ENCODE assay signal across 9 cellular contexts in genomic region chr10:132187421-132188138, GRCh38. TPM values are rescaled to one million over a fixed set of nuclear protein-coding genes. Genes with fewer than 3 reads are reported as not detected.
DNase-seq lines count a peak whose midpoint lies in the region; ATAC-seq and TF ChIP-seq lines count a peak whose summit lies in the region.
"Had no signal": no experiment of that assay in that cellular context is flagged by ENCODE, and none has a peak within 500 bp of the region (broad histone marks: within the 10 kb centered on the region; RNA-seq: fewer than 3 reads in every experiment).

No MANE protein-coding gene starts in this region.

- WGBS in HUES64: 4% methylated on average over 54 of the region's 59 CpGs

- H3K27ac ChIP-seq in HUES64 (ENCODE audit: low read depth, low read length): no peak overlapping the region
- H3K27ac ChIP-seq in effector memory CD4-positive, alpha-beta T cell (ENCODE audit: insufficient read depth, low read length, poor library complexity, severe bottlenecking): no peak overlapping the region
- H3K27ac ChIP-seq: thyroid gland had no signal

- TF ChIP-seq CTCF in nephron (IDR thresholded peaks at IDR 0.05; ENCODE audit: unreplicated experiment in 3 of 3): no peak

- no peaks in the 10 kb centered on the region for H3K9me3 ChIP-seq in HUES64 (ENCODE audit: insufficient read depth, low read depth, low read length)
- no peaks in the 10 kb centered on the region for H3K9me3 ChIP-seq in effector memory CD4-positive, alpha-beta T cell (ENCODE audit: control insufficient read depth, low read length)
- H3K9me3 ChIP-seq: thyroid gland had no signal

- H3K27me3 Mint-ChIP-seq in nephron (ENCODE audit: low read depth): peaks cover 60% of the 10 kb centered on the region

- H3K4me1 Mint-ChIP-seq in nephron: peaks cover 26% of the 10 kb centered on the region

- DNase-seq in AG20443 (ENCODE audit: low spot score) (peak; percentile 62), mesenteric fat pad (ENCODE audit: low spot score) (no peak), GM19238 (ENCODE audit: insufficient read length, low spot score) (no peak), SW 1271 (lab: John Stamatoyannopoulos, UW) (no peak)
- DNase-seq in effector memory CD4-positive, alpha-beta T cell: no peak

- no peaks in the 10 kb centered on the region for H3K4me1 ChIP-seq in HUES64 (ENCODE audit: insufficient read depth, low read length)
- peaks cover 19% of the 10 kb centered on the region for H3K4me1 ChIP-seq in effector memory CD4-positive, alpha-beta T cell (ENCODE audit: control insufficient read depth, insufficient read depth, low read length, poor library complexity, severe bottlenecking)

- peak overlapping the region; percentile 68 for H3K9ac ChIP-seq in HUES64 (ENCODE audit: low read depth, low read length)

- H3K27me3 ChIP-seq in HUES64 (ENCODE audit: insufficient read depth, low read length): peaks cover 73% of the 10 kb centered on the region
- H3K27me3 ChIP-seq in effector memory CD4-positive, alpha-beta T cell (replicated peaks; ENCODE audit: control insufficient read depth, insufficient read depth, low read length, poor library complexity, severe bottlenecking): peaks cover 25% of the 10 kb centered on the region

- H3K36me3 ChIP-seq in HUES64 (ENCODE audit: insufficient read depth, low read length): no peaks in the 10 kb centered on the region
- H3K36me3 ChIP-seq in effector memory CD4-positive, alpha-beta T cell (ENCODE audit: control insufficient read depth, insufficient read depth, low read length): no peaks in the 10 kb centered on the region
- H3K36me3 ChIP-seq: thyroid gland had no signal

- no peaks in the 10 kb centered on the region for H3K9me3 Mint-ChIP-seq in nephron

- ATAC-seq in GM21360 (IDR thresholded peaks at IDR 0.05; ENCODE audit: unreplicated experiment): no peak

- H3K4me3 Mint-ChIP-seq in nephron: peak overlapping the region; percentile 79 to 84 (median 82)

- H3K36me3 Mint-ChIP-seq in nephron (ENCODE audit: low read depth): peaks cover 21% of the 10 kb centered on the region

- H3K27ac Mint-ChIP-seq in nephron: no peak overlapping the region

- peak overlapping the region; percentile 67 for H3K4me3 ChIP-seq in HUES64 (ENCODE audit: low read length)
- H3K4me3 ChIP-seq in effector memory CD4-positive, alpha-beta T cell (ENCODE audit: insufficient read depth, low read depth, low read length, poor library complexity, severe bottlenecking): peak overlapping the region; percentile 32

RNA-seq across cellular contexts. Expression of gene DPYSL4, which starts 0.8 kb away (rescaled TPM):
- 12.7 TPM for polyA plus RNA-seq in HUES64 (2013, experiment 1 of 2)
- 16.2 TPM for polyA plus RNA-seq in HUES64 (2013, experiment 2 of 2)
- total RNA-seq in mesenteric fat pad: 1.8 TPM
